In genomic region chr11:75537740-75538139, GRCh38 we compare ENCODE assay signal across 1 cellular context.
TF ChIP-seq lines count a peak whose summit lies in the region.

No MANE protein-coding gene starts in this region.

TF ChIP-seq in K562, 482 proteins besides CTCF, POLR2A, EP300 and RAD21 (continues in another document):
- TF ChIP-seq KLF10 (CRISPR knock-in tag; IDR thresholded peaks at IDR 0.05) = no peak
- TF ChIP-seq SETDB1 (IDR thresholded peaks at IDR 0.05; ENCODE audit: low read length) = no peak
- no peak for TF ChIP-seq ZNF696 (CRISPR knock-in tag; conservative IDR thresholded peaks at IDR 0.05)
- TF ChIP-seq KAT2B (IDR thresholded peaks at IDR 0.05; ENCODE audit: low read depth, low read length) = no peak
- no peak for TF ChIP-seq DLX4 (CRISPR knock-in tag; IDR thresholded peaks at IDR 0.05)
- no peak for TF ChIP-seq ZNF212 (CRISPR knock-in tag; IDR thresholded peaks at IDR 0.05)
- peak; percentile 86 for TF ChIP-seq PKNOX1 (IDR thresholded peaks at IDR 0.05)
- TF ChIP-seq SP2 (IDR thresholded peaks at IDR 0.05; ENCODE audit: extremely low read depth, low read depth, low read length, poor library complexity, severe bottlenecking) = no peak
- TF ChIP-seq SMAD3 (CRISPR knock-in tag; conservative IDR thresholded peaks at IDR 0.05) = no peak
- no peak for TF ChIP-seq ZBTB2 (IDR thresholded peaks at IDR 0.05)
- TF ChIP-seq AFF4 (CRISPR knock-in tag; IDR thresholded peaks at IDR 0.05) = no peak
- TF ChIP-seq NCOA6 (IDR thresholded peaks at IDR 0.05) = no peak
- peak in 1 of 2 experiments; percentile 38; a peak in 1 of 4 replicates for TF ChIP-seq RCOR1 (IDR thresholded peaks at IDR 0.05; ENCODE audit: borderline replicate concordance in 1 of 2, low read depth in 2 of 2, low read length in 2 of 2)
- TF ChIP-seq LCOR (CRISPR knock-in tag; IDR thresholded peaks at IDR 0.05) = no peak
- TF ChIP-seq ZBTB40 (IDR thresholded peaks at IDR 0.05) = no peak
- TF ChIP-seq ZBTB40 (CRISPR knock-in tag; IDR thresholded peaks at IDR 0.05) = no peak
- no peak for TF ChIP-seq ZNF583 (CRISPR knock-in tag; IDR thresholded peaks at IDR 0.05)
- no peak for TF ChIP-seq CHD4 (IDR thresholded peaks at IDR 0.05; ENCODE audit: insufficient read depth, insufficient replicate concordance, low read depth, low read length, poor library complexity, severe bottlenecking)
- TF ChIP-seq THRA (IDR thresholded peaks at IDR 0.05) = no peak
- TF ChIP-seq VEZF1 (CRISPR knock-in tag; IDR thresholded peaks at IDR 0.05) = no peak
- TF ChIP-seq KDM1A (IDR thresholded peaks at IDR 0.05) = peak; percentile 79 to 82
- no peak for TF ChIP-seq ZBTB7A (IDR thresholded peaks at IDR 0.05; ENCODE audit: borderline replicate concordance, control insufficient read depth, low read depth, low read length)
- 0 out of 2 replicates have a peak, but pooled peaks have one; percentile 41 for TF ChIP-seq NR2C1 (IDR thresholded peaks at IDR 0.05)
- TF ChIP-seq NR2C1 (tag; IDR thresholded peaks at IDR 0.05) = no peak
- no peak for TF ChIP-seq ATF1 (CRISPR knock-in tag; IDR thresholded peaks at IDR 0.05)
- no peak for TF ChIP-seq ATF1 (tag; IDR thresholded peaks at IDR 0.05)
- no peak for TF ChIP-seq DDX20 (tag; IDR thresholded peaks at IDR 0.05; ENCODE audit: low read depth)
- no peak for TF ChIP-seq SAFB (IDR thresholded peaks at IDR 0.05; ENCODE audit: borderline replicate concordance, low read depth, low read length)
- TF ChIP-seq CBFA2T3 (IDR thresholded peaks at IDR 0.05) = peak; percentile 16; the same call in 1 of the 2 replicates
- 0 out of 2 replicates have a peak, but pooled peaks have one; percentile 39 for TF ChIP-seq ZNF589 (CRISPR knock-in tag; IDR thresholded peaks at IDR 0.05; ENCODE audit: low read depth)
- no peak for TF ChIP-seq ZNF609 (CRISPR knock-in tag; IDR thresholded peaks at IDR 0.05; ENCODE audit: borderline replicate concordance)
- no peak for TF ChIP-seq ZNF134 (CRISPR knock-in tag; conservative IDR thresholded peaks at IDR 0.05)
- no peak for TF ChIP-seq NR4A1 (CRISPR knock-in tag; IDR thresholded peaks at IDR 0.05)
- TF ChIP-seq NR4A1 (tag; IDR thresholded peaks at IDR 0.05) = no peak
- TF ChIP-seq CHCHD3 (CRISPR knock-in tag; IDR thresholded peaks at IDR 0.05) = no peak
- TF ChIP-seq HDAC1 (IDR thresholded peaks at IDR 0.05) = 0 out of 4 replicates have a peak, but pooled peaks of 1 of the 2 experiments have one; percentile 20
